Comparison of ENCODE assay signal across 9 cellular contexts in the genomic region with DNA sequence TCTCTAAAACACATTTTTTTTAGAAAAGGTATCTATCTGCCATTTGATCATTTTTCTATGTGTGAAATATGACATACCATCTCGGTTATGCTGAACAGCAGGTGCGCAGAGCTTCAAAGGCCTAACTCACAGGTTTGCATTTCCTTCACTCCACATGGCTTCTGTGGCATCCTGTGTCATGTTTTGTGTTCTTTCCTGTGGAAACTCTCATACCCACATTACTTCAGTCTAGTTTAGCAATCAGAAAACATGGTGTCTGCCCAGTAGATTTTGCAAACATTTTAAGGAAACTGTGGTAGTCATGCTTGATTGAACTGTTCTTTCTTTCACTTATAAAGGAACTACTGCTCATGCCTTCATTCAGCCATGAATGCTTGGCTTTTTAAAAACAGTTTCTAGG. TPM values are rescaled to one million over a fixed set of nuclear protein-coding genes. Genes with fewer than 3 reads are reported as not detected.
DNase-seq lines count a peak whose midpoint lies in the region; ATAC-seq and TF ChIP-seq lines count a peak whose summit lies in the region.
"Had no signal": no experiment of that assay in that cellular context is flagged by ENCODE, and none has a peak within 500 bp of the region (broad histone marks: within the 10 kb centered on the region; RNA-seq: fewer than 3 reads in every experiment).

No MANE protein-coding gene starts in this region.

- ATAC-seq in GM19324 (IDR thresholded peaks at IDR 0.05; ENCODE audit: low FRiP score, unreplicated experiment) (peak; percentile 91), HG03060 (IDR thresholded peaks at IDR 0.05; ENCODE audit: low read depth, unreplicated experiment) (peak; percentile 80), T-helper 17 cell (peak; percentile 98), aorta (ENCODE audit: low FRiP score) (peak; percentile 7)

- TF ChIP-seq CTCF in endothelial cell (IDR thresholded peaks at IDR 0.05; ENCODE audit: unreplicated experiment), result no peak

- no peak overlapping the region for H3K4me3 ChIP-seq in aorta (ENCODE audit: low read length in 2 of 2)

- H3K27ac Mint-ChIP-seq in T-helper 17 cell (peak overlapping the region; percentile 89), endothelial cell (ENCODE audit: unreplicated experiment) (peak overlapping the region; percentile 88)

- no peaks in the 10 kb centered on the region for H3K36me3 ChIP-seq in aorta (ENCODE audit: control insufficient read depth in 1 of 2, insufficient read depth in 2 of 2, low read length in 1 of 2)

- no peak overlapping the region for H3K27ac ChIP-seq in aorta (ENCODE audit: low read depth in 1 of 2, low read length in 2 of 2)

- H3K4me3 Mint-ChIP-seq in T-helper 17 cell, result peak overlapping the region; percentile 58
- no peak overlapping the region for H3K4me3 Mint-ChIP-seq in endothelial cell (ENCODE audit: unreplicated experiment)

- intact Hi-C loops in aorta (cut with DNase I), result no loop called here

- DNase-seq in T-helper 17 cell (peak in 2 of 3 donors; percentile 32), endothelial cell (ENCODE audit: low spot score) (no peak), aorta (no peak), NCI-H1105 (lab: John Stamatoyannopoulos, UW) (no peak), NCI-H446 treated with DMSO at 0.1 percent for 48 hours (lab: John Stamatoyannopoulos, UW) (no peak)

- peaks cover 25% of the 10 kb centered on the region for H3K4me1 Mint-ChIP-seq in T-helper 17 cell
- peaks cover 19% of the 10 kb centered on the region for H3K4me1 Mint-ChIP-seq in endothelial cell (ENCODE audit: unreplicated experiment)

- H3K27me3 Mint-ChIP-seq in T-helper 17 cell, result no peaks in the 10 kb centered on the region
- no peaks in the 10 kb centered on the region for H3K27me3 Mint-ChIP-seq in endothelial cell (ENCODE audit: unreplicated experiment)

- H3K4me1 ChIP-seq in aorta (ENCODE audit: control insufficient read depth in 1 of 2, insufficient read depth in 2 of 2, low read length in 2 of 2), result no peaks in the 10 kb centered on the region

- H3K9me3 Mint-ChIP-seq in endothelial cell (ENCODE audit: unreplicated experiment), result no peaks in the 10 kb centered on the region

- 91% methylated on average over 2 of the region's 2 CpGs for WGBS in aorta, 2 donors

- H3K36me3 Mint-ChIP-seq in T-helper 17 cell (ENCODE audit: low read depth) (no peaks in the 10 kb centered on the region), endothelial cell (ENCODE audit: low read depth, unreplicated experiment) (no peaks in the 10 kb centered on the region)

- no peaks in the 10 kb centered on the region for H3K27me3 ChIP-seq in aorta (ENCODE audit: control insufficient read depth in 1 of 2, insufficient read depth in 2 of 2, low read length in 1 of 2)

- H3K9me3 ChIP-seq in T-helper 17 cell (ENCODE audit: control insufficient read depth, low read length, poor library complexity, severe bottlenecking), result no peaks in the 10 kb centered on the region
- H3K9me3 ChIP-seq in aorta (ENCODE audit: control insufficient read depth, low read length), result no peaks in the 10 kb centered on the region

RNA-seq across cellular contexts. Expression of a gene that starts 11.3 kb away (rescaled TPM):
- total RNA-seq in T-helper 17 cell (100 to 1,000 TPM in 1 of 2 donors, 10 to 100 TPM in 1; 82.4 to 104 TPM), endothelial cell (ENCODE audit: unreplicated experiment) (20.1 TPM), aorta (10 to 100 TPM; 10.5 to 22.7 TPM)
- 10 to 100 TPM in 1 of 2 donors, under 1 TPM in 1; 0.26 to 14.4 TPM for polyA plus RNA-seq in aorta

RNA-seq across cellular contexts. Expression of a gene that starts 25.8 kb away (rescaled TPM):
- total RNA-seq in T-helper 17 cell (under 1 TPM; 0.22 to 0.52 TPM), endothelial cell (ENCODE audit: unreplicated experiment) (not detected), aorta (1 to 10 TPM in 1 of 2 donors, under 1 TPM in 1; 0.58 to 1.0 TPM)
- not detected for polyA plus RNA-seq in aorta
- total RNA-seq: RPMI7951, urinary bladder had no signal

Comparison
In these comparisons a context has a peak if more than half of its experiments do, and no peak if none do; other contexts are left out.
1. ATAC-seq: peak in every context shown above with its lines; median percentile 98 in T-helper 17 cell; 91 in GM19324; 80 in HG03060; 7 in aorta.
2. DNase-seq: peak in T-helper 17 cell (2 of 3); none in endothelial cell (single experiment), aorta (0 of 2), NCI-H1105 (single experiment) and NCI-H446 treated with DMSO at 0.1 percent for 48 hours (single experiment).